In the genomic region with DNA sequence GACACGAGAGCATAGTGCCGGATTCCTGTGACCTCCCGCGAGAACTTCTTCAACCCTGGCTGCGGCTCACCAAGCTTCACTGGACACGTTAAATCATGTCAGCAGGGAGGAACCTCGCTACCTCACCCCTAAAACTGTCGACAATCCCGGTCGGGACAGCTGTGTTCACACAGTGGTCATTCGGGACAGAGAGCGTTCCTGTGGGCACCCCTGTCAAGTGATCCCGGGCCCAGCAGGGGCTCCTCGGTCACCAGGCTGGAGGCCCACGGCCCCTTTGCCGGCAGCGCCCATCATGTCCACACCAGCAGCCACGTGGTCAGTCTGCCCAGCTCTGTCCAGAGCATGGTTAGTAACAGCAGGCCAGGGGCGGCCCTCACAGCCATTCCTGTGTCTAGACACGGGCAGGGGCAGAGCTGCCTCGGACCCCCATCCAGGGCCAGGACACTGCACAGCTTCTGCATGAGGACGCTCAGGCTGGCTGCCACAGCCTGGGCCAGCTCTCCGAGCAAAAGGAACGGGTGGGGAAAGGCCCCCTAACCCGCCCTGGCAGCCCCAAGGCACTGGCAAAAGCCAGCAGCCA, we compare ENCODE assay signal across 12 cellular contexts. TPM values are rescaled to one million over a fixed set of nuclear protein-coding genes. Genes with fewer than 3 reads are reported as not detected.
DNase-seq lines count a peak whose midpoint lies in the region; TF ChIP-seq lines count a peak whose summit lies in the region.
"Had no signal": no experiment of that assay in that cellular context is flagged by ENCODE, and none has a peak within 500 bp of the region (broad histone marks: within the 10 kb centered on the region; RNA-seq: fewer than 3 reads in every experiment).

No MANE protein-coding gene starts in this region.

- H2BK5ac ChIP-seq in trophoblast cell (ENCODE audit: low read depth, low read length, poor library complexity): no peak overlapping the region

- H2AFZ ChIP-seq in Loucy (ENCODE audit: low read length) (no peak overlapping the region), fibroblast of lung (ENCODE audit: low read length) (no peak overlapping the region), trophoblast cell (ENCODE audit: insufficient read depth, low read length, poor library complexity) (no peak overlapping the region)

- no peaks in the 10 kb centered on the region for H3F3A ChIP-seq in Loucy (ENCODE audit: low read depth)

- no CpG with 5 or more reads among the region's 25 CpGs for WGBS in trophoblast cell (ENCODE audit: extremely low coverage, insufficient coverage, insufficient read length)

- H4K91ac ChIP-seq in trophoblast cell (ENCODE audit: low read depth, low read length): no peak overlapping the region

- H4K12ac ChIP-seq in trophoblast cell (ENCODE audit: low read depth, low read length): no peak overlapping the region

- no peaks in the 10 kb centered on the region for H3K27me3 ChIP-seq in Loucy (ENCODE audit: insufficient read depth, low read length, poor library complexity, severe bottlenecking)
- H3K27me3 ChIP-seq in fibroblast of lung (ENCODE audit: control insufficient read depth, insufficient read depth, low read length): no peaks in the 10 kb centered on the region
- H3K27me3 ChIP-seq in trophoblast cell (ENCODE audit: insufficient read depth, low read length): no peaks in the 10 kb centered on the region
- H3K27me3 ChIP-seq: testis had no signal

- TF ChIP-seq CTCF in Loucy (conservative IDR thresholded peaks at IDR 0.05; ENCODE audit: low read length) (no peak), fibroblast of lung (conservative IDR thresholded peaks at IDR 0.05 in 1 of 2, IDR thresholded peaks at IDR 0.05 in 1 of 2; ENCODE audit: low read depth in 1 of 2, low read length in 2 of 2) (no peak)

- H3K27me3 Mint-ChIP-seq in T-helper 2 cell treated with Interferon-gamma antibody and Interleukin-4, amounts not matched to agents 5 μg/mL and 100 μg/mL, for 36 hours (ENCODE audit: low read depth): no peaks in the 10 kb centered on the region
- H3K27me3 Mint-ChIP-seq: activated CD8-positive, alpha-beta memory T cell treated with anti-CD3 and anti-CD28 coated beads, Interleukin-2, amount 10 ng/mL, durations not matched to agents 7 days and 5 days; activated naive CD8-positive, alpha-beta T cell treated with anti-CD3 and anti-CD28 coated beads for 36 hours had no signal

- no peak overlapping the region for H3K23ac ChIP-seq in trophoblast cell (ENCODE audit: low read length)

- no peaks in the 10 kb centered on the region for H3K9me3 Mint-ChIP-seq in T-helper 2 cell treated with Interferon-gamma antibody and Interleukin-4, amounts not matched to agents 5 μg/mL and 100 μg/mL, for 36 hours
- H3K9me3 Mint-ChIP-seq: activated naive CD8-positive, alpha-beta T cell treated with anti-CD3 and anti-CD28 coated beads for 36 hours had no signal

- no peak overlapping the region for H2BK120ac ChIP-seq in trophoblast cell (ENCODE audit: insufficient read depth, low read length, poor library complexity)

- H3K4me1 Mint-ChIP-seq in T-helper 2 cell treated with Interferon-gamma antibody and Interleukin-4, amounts not matched to agents 5 μg/mL and 100 μg/mL, for 36 hours (ENCODE audit: low read depth): peaks cover 15% of the 10 kb centered on the region

- H3K9ac ChIP-seq in Loucy (ENCODE audit: low read depth, low read length, poor library complexity, severe bottlenecking): peak overlapping the region; percentile 87
- peak overlapping the region; percentile 7 for H3K9ac ChIP-seq in fibroblast of lung (ENCODE audit: insufficient read depth, low read length)
- no peak overlapping the region for H3K9ac ChIP-seq in trophoblast cell (ENCODE audit: low read length)

- no peak overlapping the region for H3K18ac ChIP-seq in trophoblast cell (ENCODE audit: low read length)

- no peak overlapping the region for H2AK5ac ChIP-seq in trophoblast cell (ENCODE audit: low read length)

- H3K36me3 ChIP-seq in Loucy (ENCODE audit: insufficient read depth, low read length) (peaks cover 8% of the 10 kb centered on the region; the same call in 1 of the 2 replicates), fibroblast of lung (ENCODE audit: control insufficient read depth, insufficient read depth, low read length) (peaks cover 18% of the 10 kb centered on the region), trophoblast cell (ENCODE audit: control insufficient read depth in 1 of 2, insufficient read depth in 2 of 2, low read length in 2 of 2) (peaks cover 41 to 46% of the 10 kb centered on the region in 2 experiments)

- no peak overlapping the region for H4K8ac ChIP-seq in trophoblast cell (ENCODE audit: low read depth, low read length)

- H3K9me3 ChIP-seq in Loucy (ENCODE audit: insufficient read depth, low read depth, low read length) (no peaks in the 10 kb centered on the region), fibroblast of lung (ENCODE audit: control insufficient read depth, insufficient read depth, low read depth, low read length) (no peaks in the 10 kb centered on the region), trophoblast cell (ENCODE audit: insufficient read depth, low read depth, low read length) (no peaks in the 10 kb centered on the region)
- H3K9me3 ChIP-seq: testis had no signal

- H3K27ac ChIP-seq in fibroblast of lung (ENCODE audit: insufficient read depth, low read length) (no peak overlapping the region), trophoblast cell (ENCODE audit: low read depth, low read length) (no peak overlapping the region)
- H3K27ac ChIP-seq: testis had no signal

- no peak overlapping the region for H3K27ac Mint-ChIP-seq in T-helper 2 cell treated with Interferon-gamma antibody and Interleukin-4, amounts not matched to agents 5 μg/mL and 100 μg/mL, for 36 hours
- H3K27ac Mint-ChIP-seq: activated CD8-positive, alpha-beta memory T cell treated with anti-CD3 and anti-CD28 coated beads, Interleukin-2, amount 10 ng/mL, durations not matched to agents 7 days and 5 days; activated naive CD8-positive, alpha-beta T cell treated with anti-CD3 and anti-CD28 coated beads for 36 hours had no signal

- H3K9me2 ChIP-seq in Loucy (replicated peaks; ENCODE audit: low read depth, low read length): no peaks in the 10 kb centered on the region

- peak overlapping the region; percentile 98 for H3K4me2 ChIP-seq in Loucy (ENCODE audit: low read depth, low read length, poor library complexity, severe bottlenecking)
- no peak overlapping the region for H3K4me2 ChIP-seq in fibroblast of lung (ENCODE audit: extremely low read depth, insufficient read depth, low read length)
- H3K4me2 ChIP-seq in trophoblast cell (ENCODE audit: low read length): no peak overlapping the region

- no peak overlapping the region for H3K14ac ChIP-seq in trophoblast cell (ENCODE audit: low read length)

- H3K4me1 ChIP-seq in Loucy (ENCODE audit: insufficient read depth, low read length, poor library complexity, severe bottlenecking) (peaks cover 22% of the 10 kb centered on the region), fibroblast of lung (ENCODE audit: control insufficient read depth, extremely low read depth, insufficient read depth, low read length) (peaks cover 13% of the 10 kb centered on the region), trophoblast cell (ENCODE audit: control insufficient read depth in 1 of 2, insufficient read depth in 2 of 2, low read length in 2 of 2) (peaks cover 7 to 12% of the 10 kb centered on the region in 2 experiments)

- H3K36me3 Mint-ChIP-seq in T-helper 2 cell treated with Interferon-gamma antibody and Interleukin-4, amounts not matched to agents 5 μg/mL and 100 μg/mL, for 36 hours (ENCODE audit: low read depth): peaks cover 15% of the 10 kb centered on the region

- peak overlapping the region; percentile 87 for H3K4me3 Mint-ChIP-seq in T-helper 2 cell treated with Interferon-gamma antibody and Interleukin-4, amounts not matched to agents 5 μg/mL and 100 μg/mL, for 36 hours
- H3K4me3 Mint-ChIP-seq: activated CD8-positive, alpha-beta memory T cell treated with anti-CD3 and anti-CD28 coated beads, Interleukin-2, amount 10 ng/mL, durations not matched to agents 7 days and 5 days; activated naive CD8-positive, alpha-beta T cell treated with anti-CD3 and anti-CD28 coated beads for 36 hours had no signal

- H3K4me3 ChIP-seq in Loucy (ENCODE audit: low read length, poor library complexity, severe bottlenecking) (peak overlapping the region; percentile 93), fibroblast of lung (replicated peaks in 1 of 4; ENCODE audit: control extremely low read depth in 1 of 4, insufficient read depth in 1 of 4, low read depth in 3 of 4, low read length in 4 of 4) (no peak overlapping the region), trophoblast cell (ENCODE audit: low read depth, low read length) (no peak overlapping the region)
- H3K4me3 ChIP-seq: testis had no signal

- H4K20me1 ChIP-seq in Loucy (ENCODE audit: insufficient read depth, low read length, poor library complexity, severe bottlenecking) (peaks cover 39% of the 10 kb centered on the region), fibroblast of lung (ENCODE audit: control insufficient read depth, extremely low read depth, insufficient read depth, low read length) (no peaks in the 10 kb centered on the region)

- H3K4ac ChIP-seq in trophoblast cell (ENCODE audit: low read depth, low read length): peak overlapping the region; percentile 34

- H3K79me2 ChIP-seq in Loucy (ENCODE audit: insufficient read depth, low read length): peaks cover 51% of the 10 kb centered on the region
- H3K79me2 ChIP-seq in fibroblast of lung (ENCODE audit: control insufficient read depth, insufficient read depth, low read length): peaks cover 42% of the 10 kb centered on the region
- H3K79me2 ChIP-seq in trophoblast cell (ENCODE audit: control insufficient read depth, insufficient read depth, low read length, poor library complexity): peaks cover 9% of the 10 kb centered on the region

- DNase-seq in T-helper 2 cell treated with Interferon-gamma antibody and Interleukin-4, amounts not matched to agents 5 μg/mL and 100 μg/mL, for 36 hours (ENCODE audit: low spot score): no peak
- no peak for DNase-seq in T-helper 2 cell
- no peak for DNase-seq in fibroblast of lung (ENCODE audit: low read depth in 2 of 2)
- DNase-seq in trophoblast cell: no peak
- no peak for DNase-seq in NCI-H510A (lab: John Stamatoyannopoulos, UW)
- DNase-seq in NCI-H2171 (lab: John Stamatoyannopoulos, UW): no peak
- no peak for DNase-seq in activated naive CD4-positive, alpha-beta T cell treated with anti-CD3 and anti-CD28 coated beads, Interleukin-2, amount 50 U/mL, for 16 hours
- DNase-seq: activated CD8-positive, alpha-beta memory T cell treated with anti-CD3 and anti-CD28 coated beads, Interleukin-2, amount 10 ng/mL, durations not matched to agents 7 days and 5 days; activated naive CD8-positive, alpha-beta T cell treated with anti-CD3 and anti-CD28 coated beads for 36 hours; NCI-H524 treated with DMSO at 0.1 percent for 48 hours; testis had no signal

- peaks cover 7% of the 10 kb centered on the region for H3K79me1 ChIP-seq in trophoblast cell (ENCODE audit: low read length)

- no peak overlapping the region for H2BK12ac ChIP-seq in trophoblast cell (ENCODE audit: low read length)

RNA-seq across cellular contexts. Expression of a gene that starts 3.5 kb away (rescaled TPM):
- 5.6 and 7.8 TPM in 2 replicates for total RNA-seq in fibroblast of lung
- polyA plus RNA-seq in fibroblast of lung: 3.9 and 5.1 TPM in 2 replicates
- polyA plus RNA-seq in fibroblast of lung (2012): 5.5 and 8.0 TPM in 2 replicates
- 4.6 and 5.6 TPM in 2 replicates for polyA minus RNA-seq in fibroblast of lung (ENCODE audit: low replicate concordance)
- polyA plus RNA-seq in trophoblast cell (2013): 9.8 and 10.3 TPM in 2 replicates

RNA-seq across cellular contexts. Expression of a gene that starts 25.7 kb away (rescaled TPM):
- 26.4 and 31.3 TPM in 2 replicates for total RNA-seq in fibroblast of lung
- 70.2 and 90.2 TPM in 2 replicates for polyA plus RNA-seq in fibroblast of lung
- 70.8 and 84.1 TPM in 2 replicates for polyA plus RNA-seq in fibroblast of lung (2012)
- polyA minus RNA-seq in fibroblast of lung (ENCODE audit: low replicate concordance): 30.9 and 49.8 TPM in 2 replicates
- 38.5 and 39.5 TPM in 2 replicates for polyA plus RNA-seq in trophoblast cell (2013)

RNA-seq across cellular contexts. Expression of a gene that starts 25.7 kb away (rescaled TPM):
- total RNA-seq in fibroblast of lung: 31.9 and 32.4 TPM in 2 replicates
- 24.5 and 30.7 TPM in 2 replicates for polyA plus RNA-seq in fibroblast of lung
- 28.1 and 32.2 TPM in 2 replicates for polyA plus RNA-seq in fibroblast of lung (2012)
- polyA minus RNA-seq in fibroblast of lung (ENCODE audit: low replicate concordance): 18.0 and 20.3 TPM in 2 replicates
- polyA plus RNA-seq in trophoblast cell (2013): 53.0 and 55.7 TPM in 2 replicates

RNA-seq across cellular contexts. Expression of a gene that starts 36.2 kb away (rescaled TPM):
- total RNA-seq in fibroblast of lung: 3.8 and 4.9 TPM in 2 replicates
- 1.8 and 2.4 TPM in 2 replicates for polyA plus RNA-seq in fibroblast of lung
- 4.3 and 4.9 TPM in 2 replicates for polyA plus RNA-seq in fibroblast of lung (2012)
- 2.6 and 3.1 TPM in 2 replicates for polyA minus RNA-seq in fibroblast of lung (ENCODE audit: low replicate concordance)
- polyA plus RNA-seq in trophoblast cell (2013): 6.8 and 7.2 TPM in 2 replicates

RNA-seq across cellular contexts. Expression of a gene that starts 46.7 kb away (rescaled TPM):
- total RNA-seq in fibroblast of lung: 15.7 and 23.9 TPM in 2 replicates
- polyA plus RNA-seq in fibroblast of lung: 17.8 and 25.9 TPM in 2 replicates
- polyA plus RNA-seq in fibroblast of lung (2012): 49.5 and 49.6 TPM in 2 replicates
- 116 and 123 TPM in 2 replicates for polyA minus RNA-seq in fibroblast of lung (ENCODE audit: low replicate concordance)
- polyA plus RNA-seq in trophoblast cell (2013): 61.8 and 62.8 TPM in 2 replicates
